10 cellular contexts compared by ENCODE assay signal in genomic region chr6:19839788-19840187, GRCh38. TPM values are rescaled to one million over a fixed set of nuclear protein-coding genes. Genes with fewer than 3 reads are reported as not detected.
DNase-seq lines count a peak whose midpoint lies in the region; ATAC-seq and TF ChIP-seq lines count a peak whose summit lies in the region.
"Had no signal": no experiment of that assay in that cellular context is flagged by ENCODE, and none has a peak within 500 bp of the region (broad histone marks: within the 10 kb centered on the region; RNA-seq: fewer than 3 reads in every experiment).

No MANE protein-coding gene starts in this region.

- H3K27ac Mint-ChIP-seq in chondrocyte (ENCODE audit: unreplicated experiment) = peak overlapping the region; percentile 92
- H3K27ac Mint-ChIP-seq in effector memory CD8-positive, alpha-beta T cell = no peak overlapping the region
- H3K27ac Mint-ChIP-seq: dendritic cell treated with granulocyte-macrophage colony-stimulating factor and Interleukin-4, amounts not matched to agents 40 ng/mL and 50 ng/mL, for 4 days had no signal

- H3K27me3 ChIP-seq in SK-N-SH (ENCODE audit: insufficient read depth) (no peaks in the 10 kb centered on the region; the same call in 1 of the 2 replicates), tibial nerve (peaks cover 0 to 7% of the 10 kb centered on the region in 2 donors)

- H3F3A ChIP-seq in SK-N-SH (replicated peaks; ENCODE audit: insufficient read depth) = peaks cover 6% of the 10 kb centered on the region

- H3K36me3 Mint-ChIP-seq in chondrocyte (ENCODE audit: low read depth) = peaks cover 16% of the 10 kb centered on the region
- H3K36me3 Mint-ChIP-seq in effector memory CD8-positive, alpha-beta T cell (ENCODE audit: insufficient read depth) = no peaks in the 10 kb centered on the region

- H3K4me3 Mint-ChIP-seq in chondrocyte (ENCODE audit: unreplicated experiment) = peak overlapping the region; percentile 98
- H3K4me3 Mint-ChIP-seq in effector memory CD8-positive, alpha-beta T cell = no peak overlapping the region
- H3K4me3 Mint-ChIP-seq: dendritic cell treated with granulocyte-macrophage colony-stimulating factor and Interleukin-4, amounts not matched to agents 40 ng/mL and 50 ng/mL, for 4 days had no signal

- CTCF ChIA-PET in SK-N-SH (lab: Yijun Ruan, JAX) = interaction anchor here (1.8 to 2.0 kb wide), 2 partner anchors 12 to 17 kb away, joined by 4 to 9 read pairs; no protein-coding TSS in a partner anchor

- peaks cover 30% of the 10 kb centered on the region for H3K79me2 ChIP-seq in SK-N-SH (ENCODE audit: insufficient read depth)

- H3K9ac ChIP-seq in SK-N-SH = no peak overlapping the region

- WGBS in SK-N-SH (ENCODE audit: low lambda C conversion rate) = 44% methylated on average over 1 of the region's 1 CpG
- WGBS in mesodermal cell (ENCODE audit: insufficient coverage in 2 of 2), 2 experiments = 33 to 50% methylated on average over 1 of the region's 1 CpG
- WGBS in tibial nerve, 2 donors = 39 to 43% methylated on average over 1 of the region's 1 CpG

- H2AFZ ChIP-seq in SK-N-SH (ENCODE audit: low read depth) = no peak overlapping the region

- H3K9me3 ChIP-seq in SK-N-SH = no peaks in the 10 kb centered on the region
- H3K9me3 ChIP-seq in mesodermal cell (ENCODE audit: control insufficient read depth, low read length) = no peaks in the 10 kb centered on the region
- H3K9me3 ChIP-seq in tibial nerve = no peaks in the 10 kb centered on the region

- TF ChIP-seq CTCF in SK-N-SH (IDR thresholded peaks at IDR 0.05) (no peak), chondrocyte (IDR thresholded peaks at IDR 0.05) (no peak), tibial nerve (IDR thresholded peaks at IDR 0.05) (no peak)

- no peak for TF ChIP-seq POLR2A in tibial nerve (IDR thresholded peaks at IDR 0.05)

- H3K4me1 ChIP-seq in SK-N-SH (ENCODE audit: control insufficient read depth in 1 of 2, insufficient read depth in 2 of 2, low read depth in 1 of 2, low read length in 1 of 2) (peaks cover 0 to 20% of the 10 kb centered on the region in 2 experiments; a peak in 2 of 4 replicates), mesodermal cell (ENCODE audit: control insufficient read depth, insufficient read depth, low read length, poor library complexity, severe bottlenecking) (peaks cover 36% of the 10 kb centered on the region), tibial nerve (peaks cover 0 to 29% (median 1%) of the 10 kb centered on the region in 4 donors)

- H3K36me3 ChIP-seq in SK-N-SH (replicated peaks in 1 of 2; ENCODE audit: control insufficient read depth in 1 of 2, insufficient read depth in 2 of 2, low read length in 1 of 2) (peaks cover 0 to 10% of the 10 kb centered on the region in 2 experiments), mesodermal cell (ENCODE audit: control insufficient read depth, insufficient read depth, low read length) (no peaks in the 10 kb centered on the region), tibial nerve (peaks cover 0 to 1% (median 0%) of the 10 kb centered on the region in 3 donors)

- no peaks in the 10 kb centered on the region for H3K9me2 ChIP-seq in SK-N-SH

- peaks cover 2% of the 10 kb centered on the region for H3K9me3 Mint-ChIP-seq in chondrocyte (ENCODE audit: low read depth)
- no peaks in the 10 kb centered on the region for H3K9me3 Mint-ChIP-seq in effector memory CD8-positive, alpha-beta T cell
- H3K9me3 Mint-ChIP-seq: dendritic cell treated with granulocyte-macrophage colony-stimulating factor and Interleukin-4, amounts not matched to agents 40 ng/mL and 50 ng/mL, for 4 days had no signal

- DNase-seq in SK-N-SH = no peak
- no peak for DNase-seq in chondrocyte (ENCODE audit: low spot score)
- no peak for DNase-seq in tibial nerve (ENCODE audit: low spot score in 2 of 2)
- no peak for DNase-seq in stimulated activated naive CD4-positive, alpha-beta T cell (lab: John Stamatoyannopoulos, UW)
- DNase-seq in effector memory CD8-positive, alpha-beta T cell = no peak
- DNase-seq: activated effector memory CD4-positive, alpha-beta T cell treated with Interleukin-2 at 50 U/mL for 16 hours had no signal

- H3K4me2 ChIP-seq in SK-N-SH = peak overlapping the region; percentile 31; the same call in 1 of the 2 replicates

- ATAC-seq in SK-N-SH treated with all-trans-retinoic acid at 6 μM for 48 hours (no peak), HG02642 (IDR thresholded peaks at IDR 0.05; ENCODE audit: poor library complexity, unreplicated experiment) (no peak)
- ATAC-seq in effector memory CD8-positive, alpha-beta T cell (replicated peaks) = no peak

- peaks cover 56% of the 10 kb centered on the region for H3K4me1 Mint-ChIP-seq in chondrocyte (ENCODE audit: low read depth)
- no peaks in the 10 kb centered on the region for H3K4me1 Mint-ChIP-seq in effector memory CD8-positive, alpha-beta T cell (ENCODE audit: low read depth in 2 of 2)

- peaks cover 25% of the 10 kb centered on the region for H4K20me1 ChIP-seq in SK-N-SH (ENCODE audit: insufficient read depth)

- POLR2A ChIA-PET in SK-N-SH (lab: Yijun Ruan, JAX) = no interaction called here

- TF ChIP-seq EP300 in SK-N-SH (IDR thresholded peaks at IDR 0.05; ENCODE audit: borderline replicate concordance in 1 of 2, low read depth in 1 of 2, low read length in 1 of 2) (no peak), tibial nerve (IDR thresholded peaks at IDR 0.05) (no peak)

- H3K27ac ChIP-seq in SK-N-SH (ENCODE audit: low read depth in 2 of 2, low read length in 1 of 2) (no peak overlapping the region), mesodermal cell (ENCODE audit: low read depth, low read length, severe bottlenecking) (no peak overlapping the region), tibial nerve (peak overlapping the region; percentile 51 to 97 (median 92))

- H3K27me3 Mint-ChIP-seq in chondrocyte (ENCODE audit: low read depth) = no peaks in the 10 kb centered on the region
- H3K27me3 Mint-ChIP-seq in effector memory CD8-positive, alpha-beta T cell = peaks cover 44 to 54% of the 10 kb centered on the region in 2 donors

- no peak for TF ChIP-seq RAD21 in SK-N-SH (IDR thresholded peaks at IDR 0.05; ENCODE audit: low read length)

- no peak overlapping the region for H3K4me3 ChIP-seq in SK-N-SH (ENCODE audit: low read depth in 2 of 2, low read length in 1 of 2)
- peak overlapping the region; percentile 85 for H3K4me3 ChIP-seq in mesodermal cell (ENCODE audit: extremely low read depth, insufficient read depth, low read length, poor library complexity, severe bottlenecking)
- H3K4me3 ChIP-seq in tibial nerve = peak overlapping the region; percentile 54 to 89 (median 74)

TF ChIP-seq in SK-N-SH, 30 proteins besides CTCF, POLR2A, EP300 and RAD21 (continues in another document):
- TF ChIP-seq CHD2 (IDR thresholded peaks at IDR 0.05; ENCODE audit: low read length, partially characterized antibody) (no peak), FOXJ3 (CRISPR knock-in tag; IDR thresholded peaks at IDR 0.05) (no peak), MEF2A (IDR thresholded peaks at IDR 0.05; ENCODE audit: borderline replicate concordance, low read depth) (no peak), SIN3A (IDR thresholded peaks at IDR 0.05; ENCODE audit: borderline replicate concordance, low read depth, low read length) (no peak)
- TF ChIP-seq, protein P1, sequence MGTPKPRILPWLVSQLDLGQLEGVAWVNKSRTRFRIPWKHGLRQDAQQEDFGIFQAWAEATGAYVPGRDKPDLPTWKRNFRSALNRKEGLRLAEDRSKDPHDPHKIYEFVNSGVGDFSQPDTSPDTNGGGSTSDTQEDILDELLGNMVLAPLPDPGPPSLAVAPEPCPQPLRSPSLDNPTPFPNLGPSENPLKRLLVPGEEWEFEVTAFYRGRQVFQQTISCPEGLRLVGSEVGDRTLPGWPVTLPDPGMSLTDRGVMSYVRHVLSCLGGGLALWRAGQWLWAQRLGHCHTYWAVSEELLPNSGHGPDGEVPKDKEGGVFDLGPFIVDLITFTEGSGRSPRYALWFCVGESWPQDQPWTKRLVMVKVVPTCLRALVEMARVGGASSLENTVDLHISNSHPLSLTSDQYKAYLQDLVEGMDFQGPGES (IDR thresholded peaks at IDR 0.05; ENCODE audit: low read depth, low read length) = no peak

TF ChIP-seq in SK-N-SH treated with all-trans-retinoic acid at 6 μM for 48 hours, 23 proteins besides CTCF, POLR2A, EP300 and RAD21 (continues in another document):
- no peak for TF ChIP-seq ZNF565 (CRISPR knock-in tag; conservative IDR thresholded peaks at IDR 0.05; ENCODE audit: low read depth)
- no peak for TF ChIP-seq ARNTL (CRISPR knock-in tag; IDR thresholded peaks at IDR 0.05; ENCODE audit: borderline replicate concordance, low read depth)
- no peak for TF ChIP-seq CSRNP3 (CRISPR knock-in tag; IDR thresholded peaks at IDR 0.05)
- TF ChIP-seq ZNF8 (CRISPR knock-in tag; IDR thresholded peaks at IDR 0.05) = no peak
- no peak for TF ChIP-seq CSDC2 (CRISPR knock-in tag; IDR thresholded peaks at IDR 0.05)
- TF ChIP-seq ISL1 (CRISPR knock-in tag; IDR thresholded peaks at IDR 0.05) = no peak

RNA-seq across cellular contexts. Expression of gene ID4, which starts 2.6 kb away (rescaled TPM):
- polyA plus RNA-seq in SK-N-SH (2012; rRNA removed) = 4.0 and 4.9 TPM in 2 replicates
- 2.1 and 3.1 TPM in 2 replicates for polyA plus RNA-seq in SK-N-SH (2012; cell fraction: cytosol; rRNA removed)
- 13.3 and 16.5 TPM in 2 replicates for polyA plus RNA-seq in SK-N-SH (2012; cell fraction: nucleus; rRNA removed)
- 79.9 to 139 TPM (median 136 TPM) in 3 replicates for total RNA-seq in chondrocyte
- polyA plus RNA-seq in mesodermal cell (2013, experiment 1 of 2) = 46.9 TPM
- polyA plus RNA-seq in mesodermal cell (2013, experiment 2 of 2) = 38.6 TPM
- 10 to 100 TPM; 27.0 to 69.0 (median 33.3) TPM for total RNA-seq in tibial nerve

Comparison
In these comparisons a context has a peak if more than half of its experiments do, and no peak if none do; other contexts are left out.
1. H3K27ac ChIP-seq: peak in tibial nerve (4 of 4); none in SK-N-SH (0 of 2) and mesodermal cell (single experiment).
2. H3K4me3 ChIP-seq: peak in mesodermal cell (single experiment) and tibial nerve (4 of 4); none in SK-N-SH (0 of 2).